27 cellular contexts compared by ENCODE assay signal in genomic region chr2:218344755-218345417, GRCh38. TPM values are rescaled to one million over a fixed set of nuclear protein-coding genes. Genes with fewer than 3 reads are reported as not detected.
"Had no signal": no experiment of that assay in that cellular context is flagged by ENCODE, and none has a peak within 500 bp of the region (broad histone marks: within the 10 kb centered on the region; RNA-seq: fewer than 3 reads in every experiment).

No MANE protein-coding gene starts in this region.

- H3K4me2 ChIP-seq: smooth muscle cell had no signal

- H3K27me3 ChIP-seq: pancreas, suprapubic skin, thyroid gland, upper lobe of left lung had no signal

- H3K36me3 ChIP-seq: pancreas had no signal

- DNase-seq: cortex of kidney; effector memory CD8-positive, alpha-beta T cell; erythroblast; left ventricle myocardium superior; lower lobe of right lung; natural killer cell; occipital lobe; stimulated activated CD4-positive, alpha-beta T cell treated with anti-CD3 and anti-CD28 coated beads, Interleukin-12 subunit alpha, Interleukin-12 subunit beta, amount 100 ng/mL, for 4 hours; stimulated activated CD4-positive, alpha-beta T cell treated with anti-CD3 and anti-CD28 coated beads, Interleukin-1b, Interleukin-23, amount 100 ng/mL, for 48 hours; stimulated activated CD4-positive, alpha-beta T cell treated with anti-CD3 and anti-CD28 coated beads, Interleukin-4, amount 100 ng/mL, for 1 hour; stimulated activated CD8-positive, alpha-beta memory T cell treated with anti-CD3 and anti-CD28 coated beads, Interleukin-4, amount 100 ng/mL, for 48 hours; stimulated activated naive CD4-positive, alpha-beta T cell; stimulated activated naive CD8-positive, alpha-beta T cell treated with anti-CD3 and anti-CD28 coated beads, Interleukin-15, amount 100 ng/mL, for 72 hours; thyroid gland had no signal

- FAIRE-seq: endometrium, frontal cortex, keratinocyte, pancreas, urothelium cell line had no signal

- ATAC-seq: effector memory CD8-positive, alpha-beta T cell; left ventricle myocardium superior; natural killer cell; stimulated activated naive CD8-positive, alpha-beta T cell treated with anti-CD3 and anti-CD28 coated beads, Interleukin-15, amount 100 ng/mL, for 72 hours had no signal

- H3K4me1 ChIP-seq: lower lobe of right lung, pancreas, thyroid gland, upper lobe of left lung had no signal

- H3K9me3 ChIP-seq: lower lobe of right lung, pancreas, suprapubic skin, thyroid gland, upper lobe of left lung had no signal

- H3K4me3 ChIP-seq: lower lobe of right lung, pancreas, smooth muscle cell, suprapubic skin, thyroid gland, upper lobe of left lung had no signal

- H3K27ac ChIP-seq: lower lobe of right lung, pancreas, suprapubic skin, thyroid gland, upper lobe of left lung had no signal

RNA-seq across cellular contexts. Expression of gene CATIP, which starts 11.8 kb away (rescaled TPM):
- total RNA-seq: dermis microvascular lymphatic vessel endothelial cell, frontal cortex, left ventricle myocardium superior, mesenteric fat pad, mononuclear cell, sciatic nerve, smooth muscle cell, suprapubic skin had no signal
- polyA plus RNA-seq: keratinocyte, neural cell had no signal

RNA-seq across cellular contexts. Expression of gene SLC11A1, which starts 37.2 kb away (rescaled TPM):
- polyA plus RNA-seq: neural cell had no signal

RNA-seq across cellular contexts. Expression of gene TMBIM1, which starts 52.6 kb away (rescaled TPM):
- polyA plus RNA-seq: neural cell had no signal
